In the genomic region with DNA sequence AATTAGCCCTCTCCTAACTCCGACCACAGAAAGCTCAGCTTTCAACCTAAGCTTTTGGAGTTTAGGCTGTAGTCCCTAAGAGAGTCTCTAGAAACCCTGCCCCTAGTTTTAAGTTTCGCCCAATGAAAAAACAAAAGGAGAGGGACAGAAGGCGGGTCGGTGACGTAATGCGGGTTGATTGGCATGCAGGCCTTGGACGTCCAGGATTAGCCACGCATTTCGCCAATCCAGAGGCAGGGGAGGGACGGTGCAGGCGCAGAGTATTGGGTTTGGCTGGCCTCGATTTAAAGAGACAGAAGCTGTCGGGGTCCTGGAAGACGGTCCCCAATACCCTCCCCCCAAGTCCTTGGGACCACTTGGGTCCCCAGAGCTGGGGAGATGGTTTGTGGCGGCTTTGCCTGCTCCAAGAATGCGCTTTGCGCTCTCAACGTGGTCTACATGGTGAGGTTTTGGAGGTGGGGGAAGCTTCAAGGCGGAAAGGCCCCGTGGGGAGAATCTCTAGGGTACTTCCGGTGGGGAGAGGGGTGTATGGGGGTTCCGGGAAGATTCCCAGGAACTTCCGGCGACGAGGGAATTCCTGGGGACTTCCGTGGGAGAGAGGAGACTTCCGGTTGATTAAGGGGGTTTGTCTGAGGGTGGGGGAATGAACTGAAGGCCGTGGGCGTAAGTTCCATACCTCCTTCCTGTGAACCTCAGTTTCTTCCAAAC, we compare ENCODE assay signal across 8 cellular contexts. TPM values are rescaled to one million over a fixed set of nuclear protein-coding genes. Genes with fewer than 3 reads are reported as not detected.
DNase-seq lines count a peak whose midpoint lies in the region; ATAC-seq and TF ChIP-seq lines count a peak whose summit lies in the region.

Gene TSPAN31, plus strand, starts transcription at position 263 of the 708 bp plus-strand sequence. Its CDS starts 116 bp downstream, at position 379.

- peak within 1 kb of the TSS; percentile 75 for H3K4me3 ChIP-seq in upper lobe of right lung

- TF ChIP-seq CTCF in progenitor cell of endocrine pancreas (IDR thresholded peaks at IDR 0.05; ENCODE audit: unreplicated experiment) (no peak), upper lobe of right lung (IDR thresholded peaks at IDR 0.05) (no peak)

- H3K9me3 ChIP-seq in upper lobe of right lung: no peaks in the 10 kb centered on the region

- ATAC-seq in GM18502 (IDR thresholded peaks at IDR 0.05; ENCODE audit: poor library complexity, unreplicated experiment) (peak; percentile 79), HG02970 (IDR thresholded peaks at IDR 0.05; ENCODE audit: low FRiP score, unreplicated experiment) (peak; percentile 84), left ventricle myocardium superior (peak; percentile 94), upper lobe of right lung (peak; percentile 95)

- H3K36me3 ChIP-seq in upper lobe of right lung: peaks cover 33% of the 10 kb centered on the region

- peaks cover 9% of the 10 kb centered on the region for H3K27me3 ChIP-seq in upper lobe of right lung

- no peaks in the 10 kb centered on the region for H3K9me3 Mint-ChIP-seq in progenitor cell of endocrine pancreas (ENCODE audit: low read depth)

- peak; percentile 94 to 96 for DNase-seq in NCI-H1930 (lab: John Stamatoyannopoulos, UW)
- DNase-seq in anterior cingulate cortex (lab: John Stamatoyannopoulos, UW): peak; percentile 60 to 99 (median 94)
- DNase-seq in left ventricle myocardium superior: peak; percentile 97
- peak; percentile 69 for DNase-seq in progenitor cell of endocrine pancreas (ENCODE audit: low spot score, unreplicated experiment)
- DNase-seq in upper lobe of right lung: peak; percentile 98

- peak within 1 kb of the TSS; percentile 94 for H3K27ac ChIP-seq in upper lobe of right lung

- H3K4me1 Mint-ChIP-seq in progenitor cell of endocrine pancreas (ENCODE audit: low read depth): peaks cover 5% of the 10 kb centered on the region

- H3K27me3 Mint-ChIP-seq in progenitor cell of endocrine pancreas: peaks cover 36% of the 10 kb centered on the region

- H3K36me3 Mint-ChIP-seq in progenitor cell of endocrine pancreas (ENCODE audit: insufficient read depth): peaks cover 14% of the 10 kb centered on the region

- peak within 1 kb of the TSS; percentile 93 for H3K4me3 Mint-ChIP-seq in progenitor cell of endocrine pancreas (ENCODE audit: low read depth)

- H3K27ac Mint-ChIP-seq in progenitor cell of endocrine pancreas: peak within 1 kb of the TSS; percentile 93

- intact Hi-C loops in T-helper 2 cell treated with Interferon-gamma antibody and Interleukin-4, amounts not matched to agents 100 ng/mL and 5 ng/mL, for 36 hours (cut with micrococcal nuclease): loop anchor here (1.0 to 5.0 kb wide), 4 partner anchors 7 to 223 kb away; partner anchors contain the start of genes CDK4, DCTN2 and MBD6
- intact Hi-C loops in left ventricle myocardium superior (cut with micrococcal nuclease) (no loop called here), upper lobe of right lung (cut with DNase I) (no loop called here)

- H3K4me1 ChIP-seq in upper lobe of right lung: peaks cover 14% of the 10 kb centered on the region

RNA-seq across cellular contexts. Expression of gene TSPAN31, which starts in this region (rescaled TPM):
- total RNA-seq in T-helper 2 cell treated with Interferon-gamma antibody and Interleukin-4, amounts not matched to agents 100 ng/mL and 5 ng/mL, for 36 hours: 17.3 and 17.9 TPM in 2 replicates
- total RNA-seq in left ventricle myocardium superior (32.8 TPM), progenitor cell of endocrine pancreas (24.2 and 31.3 TPM in 2 replicates), upper lobe of right lung (39.9 TPM)

Comparison
In these comparisons a context has a peak if more than half of its experiments do, and no peak if none do; other contexts are left out.
1. Peak in every context shown above with its lines: DNase-seq, ATAC-seq, H3K4me3 ChIP-seq and H3K27ac ChIP-seq.